Comparison of ENCODE assay signal across 24 cellular contexts in genomic region chr5:92627186-92627585, GRCh38.
DNase-seq lines count a peak whose midpoint lies in the region; ATAC-seq, FAIRE-seq and TF ChIP-seq lines count a peak whose summit lies in the region.
"Had no signal": no experiment of that assay in that cellular context is flagged by ENCODE, and none has a peak within 500 bp of the region (broad histone marks: within the 10 kb centered on the region; RNA-seq: fewer than 3 reads in every experiment).

No MANE protein-coding gene starts in this region.

- peaks cover 7% of the 10 kb centered on the region for H3K9me3 ChIP-seq in SK-N-SH
- no peaks in the 10 kb centered on the region for H3K9me3 ChIP-seq in PC-9 (ENCODE audit: insufficient read depth, low read depth)
- no peaks in the 10 kb centered on the region for H3K9me3 ChIP-seq in mesenchymal stem cell (ENCODE audit: control insufficient read depth, low read length)
- H3K9me3 ChIP-seq: BE2C had no signal

- WGBS in SK-N-SH (ENCODE audit: low lambda C conversion rate) = 49% methylated on average over 1 of the region's 1 CpG
- no CpG with 5 or more reads among the region's 1 CpG for WGBS in mesenchymal stem cell

- no TSS peak for BruUV-seq in PC-9 (replicated peaks; lab: Mats Ljungman, UMichigan)

- DNase-seq in SK-N-SH (no peak), PC-9 (no peak), bronchial epithelial cell (ENCODE audit: low read depth) (peak; percentile 42), foreskin keratinocyte (peak; percentile 15 to 69), SW 1271 (lab: John Stamatoyannopoulos, UW) (no peak), mesenchymal stem cell (no peak), GM12891 (ENCODE audit: insufficient read length, low spot score) (no peak)
- DNase-seq: ACHN; BE2C; C1 segment of cervical spinal cord; CD4-positive, CD25-positive, alpha-beta regulatory T cell; CD8-positive, alpha-beta memory T cell; COR-L47; DMS 273 treated with DMSO at 0.1 percent for 48 hours; DMS53; DND-41; EL had no signal

- no peaks in the 10 kb centered on the region for H3K79me1 ChIP-seq in mesenchymal stem cell (replicated peaks; ENCODE audit: low read length, poor library complexity, severe bottlenecking)

- no peak for FAIRE-seq in bronchial epithelial cell (lab: Jason Lieb, UNC)
- FAIRE-seq in GM12891 (lab: Jason Lieb, UNC) = no peak
- FAIRE-seq: GM12878, GM19239, H1 had no signal

- no peak overlapping the region for H2BK15ac ChIP-seq in mesenchymal stem cell (ENCODE audit: low read depth, poor library complexity, severe bottlenecking)

- intact Hi-C loops in PC-9 (cut with micrococcal nuclease; ENCODE audit: unreplicated experiment) = no loop called here

- H3K36me3 ChIP-seq in SK-N-SH (replicated peaks in 1 of 2; ENCODE audit: control insufficient read depth in 1 of 2, insufficient read depth in 2 of 2, low read length in 1 of 2) (no peaks in the 10 kb centered on the region), PC-9 (ENCODE audit: low read depth) (no peaks in the 10 kb centered on the region), bronchial epithelial cell (ENCODE audit: control insufficient read depth, insufficient read depth, low read length) (no peaks in the 10 kb centered on the region), mesenchymal stem cell (ENCODE audit: control insufficient read depth in 1 of 2, insufficient read depth in 2 of 2, low read depth in 1 of 2, low read length in 2 of 2) (no peaks in the 10 kb centered on the region)
- H3K36me3 ChIP-seq: BE2C, HAP-1 had no signal

- CTCF ChIA-PET in SK-N-SH (lab: Yijun Ruan, JAX) (interaction anchor here (1.6 kb wide), 1 partner anchor 9 kb away, joined by 3 read pairs; no protein-coding TSS in a partner anchor), PC-9 (lab: Charles Lee) (no interaction called here)

- H4K20me1 ChIP-seq in SK-N-SH (ENCODE audit: insufficient read depth) (no peaks in the 10 kb centered on the region), PC-9 (ENCODE audit: insufficient read depth) (no peaks in the 10 kb centered on the region)

- no peak overlapping the region for H3K14ac ChIP-seq in mesenchymal stem cell (ENCODE audit: low read length in 2 of 2)

- H3F3A ChIP-seq in SK-N-SH (replicated peaks; ENCODE audit: insufficient read depth) (no peaks in the 10 kb centered on the region), PC-9 (ENCODE audit: insufficient read depth, low read depth) (no peaks in the 10 kb centered on the region)

- ATAC-seq in SK-N-SH treated with all-trans-retinoic acid at 6 μM for 48 hours (no peak), foreskin keratinocyte (no peak)
- ATAC-seq: GM12878 had no signal

- TF ChIP-seq POLR2A in GM12891 (IDR thresholded peaks at IDR 0.05; ENCODE audit: low read depth, low read length) = no peak

- no peak overlapping the region for H3K4me2 ChIP-seq in SK-N-SH
- H3K4me2 ChIP-seq in PC-9 = no peak overlapping the region
- H3K4me2 ChIP-seq in mesenchymal stem cell (ENCODE audit: low read length, poor library complexity, severe bottlenecking) = no peak overlapping the region

- H3K18ac ChIP-seq in mesenchymal stem cell (ENCODE audit: low read depth in 1 of 2, low read length in 2 of 2) = no peak overlapping the region

- H2BK120ac ChIP-seq in mesenchymal stem cell (ENCODE audit: low read depth, low read length) = no peak overlapping the region

- H3K79me2 ChIP-seq in SK-N-SH (ENCODE audit: insufficient read depth) (no peaks in the 10 kb centered on the region), PC-9 (ENCODE audit: low read depth) (no peaks in the 10 kb centered on the region)

- H3K4me3 ChIP-seq in SK-N-SH (ENCODE audit: low read depth in 2 of 2, low read length in 1 of 2) (no peak overlapping the region), PC-9 (no peak overlapping the region), bronchial epithelial cell (ENCODE audit: low read depth, low read length) (no peak overlapping the region), mesenchymal stem cell (ENCODE audit: insufficient read depth in 1 of 2, low read depth in 1 of 2, low read length in 2 of 2) (no peak overlapping the region)
- H3K4me3 ChIP-seq: GM12878, HAP-1 had no signal

- H4K8ac ChIP-seq in mesenchymal stem cell (ENCODE audit: low read length) = no peak overlapping the region

- POLR2A ChIA-PET in SK-N-SH (lab: Yijun Ruan, JAX) (no interaction called here), PC-9 (lab: Charles Lee; ENCODE audit: unreplicated experiment) (no interaction called here)

- H3K4me1 ChIP-seq in SK-N-SH (ENCODE audit: control insufficient read depth in 1 of 2, insufficient read depth in 2 of 2, low read depth in 1 of 2, low read length in 1 of 2) (no peaks in the 10 kb centered on the region), PC-9 (replicated peaks; ENCODE audit: insufficient read depth) (no peaks in the 10 kb centered on the region), foreskin keratinocyte (peaks cover 4% of the 10 kb centered on the region), mesenchymal stem cell (ENCODE audit: control insufficient read depth, insufficient read depth, low read depth, low read length) (no peaks in the 10 kb centered on the region)
- H3K4me1 ChIP-seq: BE2C, HAP-1 had no signal

- H3K4ac ChIP-seq in mesenchymal stem cell (ENCODE audit: low read depth in 1 of 2, low read length in 2 of 2) = no peak overlapping the region

- no peak overlapping the region for H4K91ac ChIP-seq in mesenchymal stem cell (ENCODE audit: low read length)

- H3K9ac ChIP-seq in SK-N-SH (no peak overlapping the region), mesenchymal stem cell (ENCODE audit: low read length) (no peak overlapping the region)

- H3K9me2 ChIP-seq in SK-N-SH (no peaks in the 10 kb centered on the region), PC-9 (ENCODE audit: insufficient read depth) (no peaks in the 10 kb centered on the region)

- TF ChIP-seq EP300 in SK-N-SH (IDR thresholded peaks at IDR 0.05; ENCODE audit: borderline replicate concordance in 1 of 2, low read depth in 1 of 2, low read length in 1 of 2) = no peak

- H2AK5ac ChIP-seq in mesenchymal stem cell (ENCODE audit: low read length, severe bottlenecking) = no peak overlapping the region

- no peak overlapping the region for H3K23ac ChIP-seq in mesenchymal stem cell (ENCODE audit: low read length in 2 of 2)

- no peak overlapping the region for H2BK12ac ChIP-seq in mesenchymal stem cell (ENCODE audit: low read length in 2 of 2)

- H3K27me3 ChIP-seq in SK-N-SH (ENCODE audit: insufficient read depth) (no peaks in the 10 kb centered on the region), PC-9 (ENCODE audit: insufficient read depth, low read depth) (no peaks in the 10 kb centered on the region), bronchial epithelial cell (ENCODE audit: control insufficient read depth, insufficient read depth, low read length) (no peaks in the 10 kb centered on the region), foreskin keratinocyte (no peaks in the 10 kb centered on the region), mesenchymal stem cell (ENCODE audit: control insufficient read depth in 1 of 2, insufficient read depth in 1 of 2, low read length in 2 of 2) (no peaks in the 10 kb centered on the region)
- H3K27me3 ChIP-seq: BE2C had no signal

- H2BK5ac ChIP-seq in mesenchymal stem cell (ENCODE audit: low read depth, low read length, poor library complexity, severe bottlenecking) = no peak overlapping the region

- TF ChIP-seq RAD21 in SK-N-SH (IDR thresholded peaks at IDR 0.05; ENCODE audit: low read length) = no peak

- H2AFZ ChIP-seq in SK-N-SH (ENCODE audit: low read depth) (peak overlapping the region; percentile 21; the same call in 1 of the 2 replicates), PC-9 (0 out of 2 replicates have a peak overlapping the region, but pooled peaks have one; percentile 39), mesenchymal stem cell (ENCODE audit: low read depth, low read length) (no peak overlapping the region)

- no peak overlapping the region for H3K27ac ChIP-seq in SK-N-SH (ENCODE audit: low read depth in 2 of 2, low read length in 1 of 2)
- H3K27ac ChIP-seq in PC-9 = no peak overlapping the region
- H3K27ac ChIP-seq in foreskin keratinocyte = no peak overlapping the region
- no peak overlapping the region for H3K27ac ChIP-seq in mesenchymal stem cell (ENCODE audit: low read length, poor library complexity, severe bottlenecking)
- H3K27ac ChIP-seq: 22Rv1, HL-60 had no signal

- TF ChIP-seq CTCF in SK-N-SH (IDR thresholded peaks at IDR 0.05) = no peak
- no peak for TF ChIP-seq CTCF in PC-9 (conservative IDR thresholded peaks at IDR 0.05)
- TF ChIP-seq CTCF in bronchial epithelial cell (IDR thresholded peaks at IDR 0.05; ENCODE audit: insufficient read depth, low read length, severe bottlenecking) = no peak
- no peak for TF ChIP-seq CTCF in foreskin keratinocyte (conservative IDR thresholded peaks at IDR 0.05)

TF ChIP-seq in SK-N-SH, 30 proteins besides CTCF, POLR2A, EP300 and RAD21 (continues in another document):
- TF ChIP-seq USF1 (IDR thresholded peaks at IDR 0.05; ENCODE audit: borderline replicate concordance, low read depth) = no peak
- no peak for TF ChIP-seq TCF12 (IDR thresholded peaks at IDR 0.05)
- no peak for TF ChIP-seq RCOR1 (IDR thresholded peaks at IDR 0.05; ENCODE audit: low read length)

TF ChIP-seq in GM12891, 5 proteins besides CTCF, POLR2A, EP300 and RAD21:
- TF ChIP-seq SPI1 (IDR thresholded peaks at IDR 0.05; ENCODE audit: low read depth, low read length) (no peak), PAX5 (IDR thresholded peaks at IDR 0.05; ENCODE audit: insufficient read depth, low read length, severe bottlenecking) (no peak), POU2F2 (IDR thresholded peaks at IDR 0.05; ENCODE audit: low read depth, low read length) (no peak), TAF1 (IDR thresholded peaks at IDR 0.05; ENCODE audit: low read depth, low read length) (no peak), POLR2AphosphoS5 (IDR thresholded peaks at IDR 0.05; ENCODE audit: low read depth, low read length) (no peak)

Comparison
In these comparisons a context has a peak if more than half of its experiments do, and no peak if none do; other contexts are left out.
1. DNase-seq: peak in bronchial epithelial cell (single experiment) and foreskin keratinocyte (2 of 2); none in SK-N-SH (single experiment), PC-9 (0 of 2), SW 1271 (0 of 2), mesenchymal stem cell (single experiment) and GM12891 (single experiment).